Comparison of ENCODE assay signal across 3 cellular contexts in genomic region chr3:48434591-48435222, GRCh38.
TF ChIP-seq lines count a peak whose summit lies in the region.

No MANE protein-coding gene starts in this region.

TF ChIP-seq in SK-N-SH, 30 proteins besides CTCF, POLR2A, EP300 and RAD21:
- TF ChIP-seq TEAD4 (IDR thresholded peaks at IDR 0.05; ENCODE audit: borderline replicate concordance, insufficient read depth) = no peak
- TF ChIP-seq USF1 (IDR thresholded peaks at IDR 0.05; ENCODE audit: borderline replicate concordance, low read depth) = peak; percentile 36; the same call in 1 of the 2 replicates

TF ChIP-seq in SK-N-SH treated with all-trans-retinoic acid at 6 μM for 48 hours, 23 proteins besides CTCF, POLR2A, EP300 and RAD21:
- TF ChIP-seq ZNF565 (CRISPR knock-in tag; conservative IDR thresholded peaks at IDR 0.05; ENCODE audit: low read depth) (no peak), ISL1 (CRISPR knock-in tag; IDR thresholded peaks at IDR 0.05) (no peak), SNAI2 (CRISPR knock-in tag; IDR thresholded peaks at IDR 0.05) (no peak), ZFP3 (CRISPR knock-in tag; IDR thresholded peaks at IDR 0.05) (no peak)

TF ChIP-seq in GM23338, 12 proteins besides CTCF, POLR2A, EP300 and RAD21:
- TF ChIP-seq JUNB (IDR thresholded peaks at IDR 0.05; ENCODE audit: unreplicated experiment) (no peak), NANOG (IDR thresholded peaks at IDR 0.05; ENCODE audit: borderline replicate concordance) (no peak), ZNF114 (CRISPR knock-in tag; IDR thresholded peaks at IDR 0.05) (no peak), EZH2 (IDR thresholded peaks at IDR 0.05; ENCODE audit: low read depth, unreplicated experiment) (no peak)
TF ChIP-seq in GM23338: peak in this region for 0.
